34 cellular contexts compared by ENCODE assay signal in the genomic region with DNA sequence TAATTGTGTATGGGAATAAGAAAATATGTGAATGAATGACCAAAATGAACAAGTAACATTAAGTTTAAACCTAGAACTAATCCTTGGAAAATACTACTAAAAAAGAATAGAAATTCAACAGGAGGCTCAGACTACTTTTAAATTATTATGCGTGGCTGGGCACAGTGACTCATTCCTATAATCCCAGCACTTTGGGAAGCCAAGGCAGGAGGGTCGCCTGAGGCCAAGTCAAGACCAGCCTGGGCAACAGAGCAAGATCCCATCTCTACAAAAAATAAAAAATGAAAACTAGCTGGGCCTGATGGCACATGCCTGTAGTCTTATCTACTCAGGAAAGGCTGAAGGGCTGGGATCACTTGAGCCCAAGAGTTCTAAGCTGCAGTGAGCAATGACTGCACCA.
"Had no signal": no experiment of that assay in that cellular context is flagged by ENCODE, and none has a peak within 500 bp of the region (broad histone marks: within the 10 kb centered on the region; RNA-seq: fewer than 3 reads in every experiment).

No MANE protein-coding gene starts in this region.

- ATAC-seq: activated CD8-positive, alpha-beta T cell treated with anti-CD3 and anti-CD28 coated beads for 36 hours; body of pancreas; PC-3; Right ventricle myocardium inferior had no signal

- H3K4me1 ChIP-seq: ascending aorta had no signal

- H3K9me3 Mint-ChIP-seq: activated CD4-positive, alpha-beta T cell treated with anti-CD3 and anti-CD28 coated beads, Interleukin-2, amount 10 ng/mL, durations not matched to agents 24 days and 14 days; activated CD8-positive, alpha-beta T cell treated with anti-CD3 and anti-CD28 coated beads for 36 hours; activated naive CD4-positive, alpha-beta T cell treated with anti-CD3 and anti-CD28 coated beads, Interleukin-2, amount 50 U/mL, for 24 hours; activated naive CD8-positive, alpha-beta T cell treated with anti-CD3 and anti-CD28 coated beads, Interleukin-2, amount 10 ng/mL, durations not matched to agents 7 days and 5 days; activated T-helper 2 cell treated with anti-CD3 and anti-CD28 coated beads, Interferon-gamma antibody, Interleukin-2, Interleukin-4, amounts not matched to agents 10 μg/mL and 5 μg/mL and 100 μg/mL, durations not matched to agents 14 hours and 24 hours and 36 hours had no signal

- H3K27ac Mint-ChIP-seq: activated CD4-positive, alpha-beta T cell treated with anti-CD3 and anti-CD28 coated beads, Interleukin-2, amount 10 ng/mL, durations not matched to agents 24 days and 14 days; activated CD8-positive, alpha-beta T cell treated with anti-CD3 and anti-CD28 coated beads for 36 hours; activated naive CD4-positive, alpha-beta T cell treated with anti-CD3 and anti-CD28 coated beads, Interleukin-2, amount 50 U/mL, for 24 hours; activated naive CD8-positive, alpha-beta T cell treated with anti-CD3 and anti-CD28 coated beads, Interleukin-2, amount 10 ng/mL, durations not matched to agents 7 days and 5 days; activated T-helper 2 cell treated with anti-CD3 and anti-CD28 coated beads, Interferon-gamma antibody, Interleukin-2, Interleukin-4, amounts not matched to agents 10 μg/mL and 5 μg/mL and 100 μg/mL, durations not matched to agents 14 hours and 24 hours and 36 hours had no signal

- H3K27me3 ChIP-seq: ascending aorta, body of pancreas, Peyer's patch had no signal

- H3K4me3 ChIP-seq: ascending aorta, body of pancreas, Peyer's patch had no signal

- H3K27ac ChIP-seq: ascending aorta, body of pancreas, Peyer's patch, RWPE1, VCaP had no signal

- H3K27me3 Mint-ChIP-seq: activated CD4-positive, alpha-beta T cell treated with anti-CD3 and anti-CD28 coated beads, Interleukin-2, amount 10 ng/mL, durations not matched to agents 24 days and 14 days; activated CD8-positive, alpha-beta T cell treated with anti-CD3 and anti-CD28 coated beads for 36 hours; activated naive CD4-positive, alpha-beta T cell treated with anti-CD3 and anti-CD28 coated beads, Interleukin-2, amount 50 U/mL, for 24 hours; activated naive CD8-positive, alpha-beta T cell treated with anti-CD3 and anti-CD28 coated beads, Interleukin-2, amount 10 ng/mL, durations not matched to agents 7 days and 5 days had no signal

- H3K4me3 Mint-ChIP-seq: activated CD4-positive, alpha-beta T cell treated with anti-CD3 and anti-CD28 coated beads, Interleukin-2, amount 10 ng/mL, durations not matched to agents 24 days and 14 days; activated CD8-positive, alpha-beta T cell treated with anti-CD3 and anti-CD28 coated beads for 36 hours; activated naive CD4-positive, alpha-beta T cell treated with anti-CD3 and anti-CD28 coated beads, Interleukin-2, amount 50 U/mL, for 24 hours; activated naive CD8-positive, alpha-beta T cell treated with anti-CD3 and anti-CD28 coated beads, Interleukin-2, amount 10 ng/mL, durations not matched to agents 7 days and 5 days had no signal

- DNase-seq: activated CD4-positive, alpha-beta T cell treated with anti-CD3 and anti-CD28 coated beads, Interleukin-2, amount 10 ng/mL, durations not matched to agents 24 days and 14 days; activated CD4-positive, alpha-beta T cell treated with anti-CD3 and anti-CD28 coated beads, Interleukin-2, amount 50 U/mL, for 4 hours; activated CD8-positive, alpha-beta T cell treated with anti-CD3 and anti-CD28 coated beads for 36 hours; activated gamma-delta T cell; activated naive CD4-positive, alpha-beta T cell treated with Interleukin-2 at 50 U/mL for 16 hours; activated naive CD8-positive, alpha-beta T cell treated with anti-CD3 and anti-CD28 coated beads, Interleukin-2, amount 10 ng/mL, durations not matched to agents 7 days and 5 days; activated T-cell treated with anti-CD3 and anti-CD28 coated beads, Interleukin-2, amount 50 U/mL, for 1 hour; amygdala; body of pancreas; caudate nucleus; cerebellar nuclear complex; MM.1S; MV-4-11; NCI-H1092; NCI-H1436 treated with DMSO at 0.1 percent for 48 hours; NCI-H1694 treated with DMSO at 0.1 percent for 48 hours; NCI-H2029; NCI-H345; NCI-H524 treated with DMSO at 0.1 percent for 48 hours; NK-92 treated with Interleukin-12 subunit alpha and Interleukin-12 subunit beta, amount 100 ng/mL, for 24 hours; PC-3; Peyer's patch; SIG-M5; SW 1271; T-helper 1 cell; T-helper 2 cell; T-helper 9 cell had no signal

- H3K9me3 ChIP-seq: ascending aorta, body of pancreas, Peyer's patch had no signal

- FAIRE-seq: bronchial epithelial cell had no signal
